Comparison of ENCODE assay signal across 1 cellular context in genomic region chr1:8397511-8397910, GRCh38.
TF ChIP-seq lines count a peak whose summit lies in the region.

No MANE protein-coding gene starts in this region.

TF ChIP-seq in GM23338, 12 proteins besides CTCF, POLR2A, EP300 and RAD21 (continued from another document):
- no peak for TF ChIP-seq ZNF462 (CRISPR knock-in tag; IDR thresholded peaks at IDR 0.05)
- TF ChIP-seq POLR2AphosphoS5 (IDR thresholded peaks at IDR 0.05; ENCODE audit: low read depth), result no peak
